1 cellular context compared by ENCODE assay signal in the genomic region with DNA sequence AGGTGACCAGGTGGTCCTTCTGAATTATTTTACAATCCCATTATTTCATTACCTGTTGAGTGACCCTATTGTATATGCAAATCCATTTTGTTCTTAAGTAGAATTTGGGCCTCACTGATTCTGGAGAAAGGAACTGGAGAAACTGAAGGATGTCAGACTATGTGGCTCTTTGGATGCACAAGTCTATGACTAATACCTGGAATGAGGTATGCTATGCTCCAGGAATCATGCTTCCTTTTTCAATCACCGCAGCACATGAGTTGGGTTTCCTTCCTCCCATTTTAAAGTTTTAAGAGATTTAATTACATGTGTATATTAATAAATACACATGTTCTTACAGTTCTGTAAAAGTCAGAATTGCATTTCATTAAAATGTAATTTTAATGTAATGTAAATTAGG.
TF ChIP-seq lines count a peak whose summit lies in the region.

No MANE protein-coding gene starts in this region.

TF ChIP-seq in GM12878, 131 proteins besides CTCF, POLR2A, EP300 and RAD21 (continued from another document):
- TF ChIP-seq RELB (IDR thresholded peaks at IDR 0.05; ENCODE audit: low read depth) = no peak
- TF ChIP-seq, protein P1, sequence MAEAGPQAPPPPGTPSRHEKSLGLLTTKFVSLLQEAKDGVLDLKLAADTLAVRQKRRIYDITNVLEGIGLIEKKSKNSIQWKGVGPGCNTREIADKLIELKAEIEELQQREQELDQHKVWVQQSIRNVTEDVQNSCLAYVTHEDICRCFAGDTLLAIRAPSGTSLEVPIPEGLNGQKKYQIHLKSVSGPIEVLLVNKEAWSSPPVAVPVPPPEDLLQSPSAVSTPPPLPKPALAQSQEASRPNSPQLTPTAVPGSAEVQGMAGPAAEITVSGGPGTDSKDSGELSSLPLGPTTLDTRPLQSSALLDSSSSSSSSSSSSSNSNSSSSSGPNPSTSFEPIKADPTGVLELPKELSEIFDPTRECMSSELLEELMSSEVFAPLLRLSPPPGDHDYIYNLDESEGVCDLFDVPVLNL (IDR thresholded peaks at IDR 0.05; ENCODE audit: low read depth, low read length) = no peak
TF ChIP-seq in GM12878: peak in this region for 3.
